In genomic region chr2:169732583-169733358, GRCh38 we compare ENCODE assay signal across 9 cellular contexts. TPM values are rescaled to one million over a fixed set of nuclear protein-coding genes. Genes with fewer than 3 reads are reported as not detected.
DNase-seq lines count a peak whose midpoint lies in the region; ATAC-seq and TF ChIP-seq lines count a peak whose summit lies in the region.
"Had no signal": no experiment of that assay in that cellular context is flagged by ENCODE, and none has a peak within 500 bp of the region (broad histone marks: within the 10 kb centered on the region; RNA-seq: fewer than 3 reads in every experiment).

No MANE protein-coding gene starts in this region.

- H3K27me3 Mint-ChIP-seq in effector memory CD8-positive, alpha-beta T cell, result peaks cover 9% of the 10 kb centered on the region in 2 donors
- peaks cover 4 to 12% (median 6%) of the 10 kb centered on the region in 5 donors for H3K27me3 Mint-ChIP-seq in naive thymus-derived CD8-positive, alpha-beta T cell

- POLR2A ChIA-PET in naive thymus-derived CD8-positive, alpha-beta T cell (lab: Charles Lee), result no interaction called here

- peak overlapping the region; percentile 87 to 93 for H3K4me3 Mint-ChIP-seq in effector memory CD8-positive, alpha-beta T cell
- H3K4me3 Mint-ChIP-seq in naive thymus-derived CD8-positive, alpha-beta T cell, result peak overlapping the region; percentile 87 to 96 (median 93)

- H3K4me3 ChIP-seq in NB4 (ENCODE audit: low read depth, low read length), result peak overlapping the region; percentile 54

- no peak for TF ChIP-seq CTCF in NB4 (IDR thresholded peaks at IDR 0.05; ENCODE audit: low read depth, low read length)

- H3K9me3 Mint-ChIP-seq in effector memory CD8-positive, alpha-beta T cell, result no peaks in the 10 kb centered on the region
- H3K9me3 Mint-ChIP-seq in naive thymus-derived CD8-positive, alpha-beta T cell, result no peaks in the 10 kb centered on the region

- ATAC-seq in effector memory CD8-positive, alpha-beta T cell (replicated peaks), result peak; percentile 15
- peak; percentile 3 to 56 for ATAC-seq in naive thymus-derived CD8-positive, alpha-beta T cell
- no peak for ATAC-seq in GM21423 (IDR thresholded peaks at IDR 0.05; ENCODE audit: unreplicated experiment)
- ATAC-seq in HG03135 (IDR thresholded peaks at IDR 0.05; ENCODE audit: unreplicated experiment), result no peak

- H3K27ac Mint-ChIP-seq in effector memory CD8-positive, alpha-beta T cell, result peak overlapping the region; percentile 86 to 93
- H3K27ac Mint-ChIP-seq in naive thymus-derived CD8-positive, alpha-beta T cell, result peak overlapping the region in 4 of 10 donors; percentile 27 to 60 (median 50)

- no peak for TF ChIP-seq POLR2A in NB4 (IDR thresholded peaks at IDR 0.05; ENCODE audit: extremely low read depth, insufficient read length)

- H3K4me1 Mint-ChIP-seq in effector memory CD8-positive, alpha-beta T cell (ENCODE audit: low read depth in 2 of 2), result peaks cover 14 to 16% of the 10 kb centered on the region in 2 donors
- H3K4me1 Mint-ChIP-seq in naive thymus-derived CD8-positive, alpha-beta T cell, result peaks cover 13 to 21% (median 19%) of the 10 kb centered on the region in 4 donors

- DNase-seq in DMS 273 (lab: John Stamatoyannopoulos, UW; ENCODE audit: unreplicated experiment) (peak; percentile 60), NB4 (ENCODE audit: low read depth) (peak; percentile 57), DMS153 (lab: John Stamatoyannopoulos, UW) (no peak), iPS-NIHi11 (ENCODE audit: low spot score) (no peak)
- DNase-seq in effector memory CD8-positive, alpha-beta T cell, result no peak
- peak in 4 of 10 donors; percentile 7 to 22 (median 17) for DNase-seq in naive thymus-derived CD8-positive, alpha-beta T cell

- peaks cover 3% of the 10 kb centered on the region for H3K36me3 Mint-ChIP-seq in effector memory CD8-positive, alpha-beta T cell (ENCODE audit: insufficient read depth)
- H3K36me3 Mint-ChIP-seq in naive thymus-derived CD8-positive, alpha-beta T cell, result no peaks in the 10 kb centered on the region

RNA-seq across cellular contexts. Expression of gene KLHL23, which starts 0.9 kb away (rescaled TPM):
- 1 to 10 TPM; 2.4 to 2.6 TPM for total RNA-seq in naive thymus-derived CD8-positive, alpha-beta T cell
- 1 to 10 TPM; 1.3 to 2.6 (median 2.1) TPM for polyA plus RNA-seq in naive thymus-derived CD8-positive, alpha-beta T cell

RNA-seq across cellular contexts. Expression of gene PHOSPHO2, which starts 38.5 kb away (rescaled TPM):
- total RNA-seq in naive thymus-derived CD8-positive, alpha-beta T cell, result 1 to 10 TPM; 7.7 to 8.2 TPM
- 1 to 10 TPM; 5.5 to 8.8 (median 6.3) TPM for polyA plus RNA-seq in naive thymus-derived CD8-positive, alpha-beta T cell

RNA-seq across cellular contexts. Expression of gene CFAP210, which starts 38.6 kb away (rescaled TPM):
- total RNA-seq in naive thymus-derived CD8-positive, alpha-beta T cell, result not detected
- polyA plus RNA-seq in naive thymus-derived CD8-positive, alpha-beta T cell, result not detected
- total RNA-seq: pulmonary artery endothelial cell had no signal

Comparison
In these comparisons a context has a peak if more than half of its experiments do, and no peak if none do; other contexts are left out.
1. DNase-seq: peak in DMS 273 (single experiment) and NB4 (single experiment); none in effector memory CD8-positive, alpha-beta T cell (0 of 3), DMS153 (single experiment) and iPS-NIHi11 (single experiment).
2. ATAC-seq: peak in effector memory CD8-positive, alpha-beta T cell (single experiment) and naive thymus-derived CD8-positive, alpha-beta T cell (2 of 2); none in GM21423 (single experiment) and HG03135 (single experiment).